Comparison of ENCODE assay signal across 8 cellular contexts in genomic region chr7:103075337-103075918, GRCh38. TPM values are rescaled to one million over a fixed set of nuclear protein-coding genes. Genes with fewer than 3 reads are reported as not detected.
A peak's percentile ranks its signal among the peaks of the same experiment; 100 is the strongest.
DNase-seq lines count a peak whose midpoint lies in the region; ATAC-seq and TF ChIP-seq lines count a peak whose summit lies in the region.

No MANE protein-coding gene starts in this region.

- ATAC-seq in GM18861 (IDR thresholded peaks at IDR 0.05; ENCODE audit: unreplicated experiment): peak; percentile 32
- ATAC-seq in HG03097 (IDR thresholded peaks at IDR 0.05; ENCODE audit: low FRiP score, unreplicated experiment): peak; percentile 41

- TF ChIP-seq CTCF in endothelial cell (IDR thresholded peaks at IDR 0.05; ENCODE audit: unreplicated experiment): no peak
- TF ChIP-seq CTCF in mesothelial cell of epicardium (IDR thresholded peaks at IDR 0.05; ENCODE audit: unreplicated experiment): no peak

- DNase-seq in NCI-H526 (lab: John Stamatoyannopoulos, UW) (peak; percentile 52 to 84), endothelial cell (ENCODE audit: low spot score) (peak; percentile 56), mesothelial cell of epicardium (ENCODE audit: low spot score in 2 of 2, unreplicated experiment in 2 of 2) (peak; percentile 46 to 69)
- peak; percentile 41 for DNase-seq in activated CD8-positive, alpha-beta memory T cell treated with anti-CD3 and anti-CD28 coated beads, Interleukin-2, amount 50 U/mL, for 1 hour (ENCODE audit: extremely low read depth)
- DNase-seq in stimulated activated CD8-positive, alpha-beta memory T cell treated with anti-CD3 and anti-CD28 coated beads, Interleukin-15, amount 100 ng/mL, for 4 hours (ENCODE audit: low read depth in 2 of 2): peak; percentile 75 to 76

- H3K9me3 Mint-ChIP-seq in endothelial cell (ENCODE audit: unreplicated experiment) (no peaks in the 10 kb centered on the region), mesothelial cell of epicardium (no peaks in the 10 kb centered on the region)

- no peaks in the 10 kb centered on the region for H3K27me3 ChIP-seq in ACC112 (ENCODE audit: insufficient read depth, low read length)

- H3K27me3 Mint-ChIP-seq in endothelial cell (ENCODE audit: unreplicated experiment) (peaks cover 13% of the 10 kb centered on the region), mesothelial cell of epicardium (ENCODE audit: low read depth) (no peaks in the 10 kb centered on the region)

- H3K4me3 ChIP-seq in ACC112 (ENCODE audit: low read depth, low read length): peak overlapping the region; percentile 76

- H3K79me2 ChIP-seq in ACC112 (ENCODE audit: control insufficient read depth, insufficient read depth, low read length, unreplicated experiment): peaks cover 26% of the 10 kb centered on the region

- H3K4me1 ChIP-seq in ACC112 (ENCODE audit: control insufficient read depth, insufficient read depth, low read length, unreplicated experiment): peaks cover 12% of the 10 kb centered on the region

- H3K36me3 ChIP-seq in ACC112 (ENCODE audit: insufficient read depth, low read length): no peaks in the 10 kb centered on the region

- peak overlapping the region; percentile 98 for H2AFZ ChIP-seq in ACC112 (ENCODE audit: low read length, unreplicated experiment)

- peaks cover 26% of the 10 kb centered on the region for H3K4me1 Mint-ChIP-seq in endothelial cell (ENCODE audit: unreplicated experiment)
- H3K4me1 Mint-ChIP-seq in mesothelial cell of epicardium: peaks cover 18% of the 10 kb centered on the region

- peak overlapping the region; percentile 11; the same call in 1 of the 2 replicates for H3K27ac ChIP-seq in ACC112 (ENCODE audit: low read depth, low read length)

- H3K36me3 Mint-ChIP-seq in endothelial cell (ENCODE audit: low read depth, unreplicated experiment): peaks cover 12% of the 10 kb centered on the region
- peaks cover 9% of the 10 kb centered on the region for H3K36me3 Mint-ChIP-seq in mesothelial cell of epicardium

- H3K4me3 Mint-ChIP-seq in endothelial cell (ENCODE audit: unreplicated experiment) (peak overlapping the region; percentile 96), mesothelial cell of epicardium (peak overlapping the region; percentile 96)

- peak overlapping the region; percentile 91 for H3K27ac Mint-ChIP-seq in endothelial cell (ENCODE audit: unreplicated experiment)
- peak overlapping the region; percentile 97 for H3K27ac Mint-ChIP-seq in mesothelial cell of epicardium

RNA-seq across cellular contexts. Expression of gene ARMC10, which starts 0.5 kb away (rescaled TPM):
- total RNA-seq in endothelial cell (ENCODE audit: unreplicated experiment): 26.0 TPM
- total RNA-seq in mesothelial cell of epicardium: 26.6 to 31.2 TPM (median 31.0 TPM) in 3 replicates

RNA-seq across cellular contexts. Expression of gene FBXL13, which starts 0.8 kb away (rescaled TPM):
- total RNA-seq in endothelial cell (ENCODE audit: unreplicated experiment) (3.4 TPM), mesothelial cell of epicardium (3.6 to 4.7 TPM (median 3.8 TPM) in 3 replicates)

Comparison
In these comparisons a context has a peak if more than half of its experiments do, and no peak if none do; other contexts are left out.
1. Peak in every context shown above with its lines: DNase-seq, ATAC-seq, H3K4me3 ChIP-seq and H3K27ac ChIP-seq.